ENCODE assay signal across 8 cellular contexts in the genomic region with DNA sequence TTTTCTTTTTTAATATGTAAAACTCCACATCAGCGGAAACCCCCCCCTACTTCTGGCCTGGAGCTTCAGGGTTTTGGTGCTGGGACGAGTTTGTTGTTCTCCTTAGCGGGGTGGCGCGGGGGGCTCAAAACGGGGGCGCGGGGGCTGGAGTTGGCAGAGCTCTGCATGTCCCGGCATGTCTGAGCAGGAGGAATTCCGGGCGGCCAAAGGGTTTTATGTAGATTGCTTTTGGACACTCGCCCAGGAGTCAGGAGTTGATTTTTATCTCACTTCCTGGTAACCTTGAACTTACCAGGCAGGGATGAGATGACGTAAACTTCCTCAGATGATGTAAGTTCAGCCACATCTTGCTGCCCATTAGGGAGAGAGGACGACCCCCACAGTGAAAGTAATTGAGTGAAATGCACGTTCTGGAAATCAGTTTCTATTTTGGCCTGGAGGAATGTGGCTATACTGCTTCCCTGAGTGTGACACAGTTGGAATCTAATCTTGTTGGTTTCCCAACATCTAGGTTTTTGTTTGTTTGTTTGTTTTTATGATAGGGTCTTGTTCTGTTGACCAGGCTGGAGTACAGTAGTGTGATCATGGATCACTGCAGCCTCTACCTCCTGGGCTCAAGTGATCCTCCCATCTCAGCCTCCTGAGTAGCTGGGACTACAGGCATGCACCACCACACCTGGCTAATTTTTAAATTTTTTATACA. TPM values are rescaled to one million over a fixed set of nuclear protein-coding genes. Genes with fewer than 3 reads are reported as not detected.
A peak's percentile ranks its signal among the peaks of the same experiment; 100 is the strongest.
DNase-seq lines count a peak whose midpoint lies in the region; ATAC-seq and TF ChIP-seq lines count a peak whose summit lies in the region.

No MANE protein-coding gene starts in this region.

- no peaks in the 10 kb centered on the region for H3K9me3 Mint-ChIP-seq in neural crest cell

- no peaks in the 10 kb centered on the region for H3K36me3 Mint-ChIP-seq in neural crest cell (ENCODE audit: low read depth)

- TF ChIP-seq CTCF in neural crest cell (conservative IDR thresholded peaks at IDR 0.05): no peak

- peak; percentile 80 for DNase-seq in COR-L47 (lab: John Stamatoyannopoulos, UW)
- peak; percentile 97 for DNase-seq in KBM-7
- peak; percentile 30 for DNase-seq in SKM-1 (lab: John Stamatoyannopoulos, UW; ENCODE audit: unreplicated experiment)
- peak; percentile 89 for DNase-seq in fibroblast of gingiva (ENCODE audit: low read depth)
- no peak for DNase-seq in neural crest cell (ENCODE audit: low read depth, low spot score)
- no peak for DNase-seq in activated naive CD4-positive, alpha-beta T cell (lab: John Stamatoyannopoulos, UW)

- H3K4me1 Mint-ChIP-seq in neural crest cell: peaks cover 25% of the 10 kb centered on the region

- H3K27me3 Mint-ChIP-seq in neural crest cell (ENCODE audit: low read depth): peaks cover 4% of the 10 kb centered on the region

- peak overlapping the region; percentile 31 for H3K4me3 Mint-ChIP-seq in neural crest cell

- peak overlapping the region; percentile 52 for H3K27ac Mint-ChIP-seq in neural crest cell (ENCODE audit: unreplicated experiment)

- ATAC-seq in HG02938 (IDR thresholded peaks at IDR 0.05; ENCODE audit: unreplicated experiment) (no peak), GM18858 (IDR thresholded peaks at IDR 0.05; ENCODE audit: unreplicated experiment) (no peak)

- in situ Hi-C loops in KBM-7 (cut with MboI; ENCODE audit: low pct_unique_long_range_greater_than_20kb, low sequenced_read_pairs): no loop called here

RNA-seq across cellular contexts. Expression of gene GDF15, which starts 21.0 kb away (rescaled TPM):
- total RNA-seq in neural crest cell: 1.2 TPM in 2 replicates

RNA-seq across cellular contexts. Expression of gene PGPEP1, which starts 24.6 kb away (rescaled TPM):
- total RNA-seq in neural crest cell: 5.2 and 8.3 TPM in 2 replicates

RNA-seq across cellular contexts. Expression of gene LRRC25, which starts 32.4 kb away (rescaled TPM):
- total RNA-seq in neural crest cell: not detected in 2 replicates

RNA-seq across cellular contexts. Expression of gene LSM4, which starts 42.1 kb away (rescaled TPM):
- 283 and 292 TPM in 2 replicates for total RNA-seq in neural crest cell

RNA-seq across cellular contexts. Expression of gene SSBP4, which starts 54.2 kb away (rescaled TPM):
- 68.0 and 71.8 TPM in 2 replicates for total RNA-seq in neural crest cell

Comparison
In these comparisons a context has a peak if more than half of its experiments do, and no peak if none do; other contexts are left out.
1. DNase-seq: peak in COR-L47 (single experiment), KBM-7 (single experiment), SKM-1 (single experiment) and fibroblast of gingiva (single experiment); none in neural crest cell (single experiment) and activated naive CD4-positive, alpha-beta T cell (0 of 4).